17 cellular contexts compared by ENCODE assay signal in the genomic region with DNA sequence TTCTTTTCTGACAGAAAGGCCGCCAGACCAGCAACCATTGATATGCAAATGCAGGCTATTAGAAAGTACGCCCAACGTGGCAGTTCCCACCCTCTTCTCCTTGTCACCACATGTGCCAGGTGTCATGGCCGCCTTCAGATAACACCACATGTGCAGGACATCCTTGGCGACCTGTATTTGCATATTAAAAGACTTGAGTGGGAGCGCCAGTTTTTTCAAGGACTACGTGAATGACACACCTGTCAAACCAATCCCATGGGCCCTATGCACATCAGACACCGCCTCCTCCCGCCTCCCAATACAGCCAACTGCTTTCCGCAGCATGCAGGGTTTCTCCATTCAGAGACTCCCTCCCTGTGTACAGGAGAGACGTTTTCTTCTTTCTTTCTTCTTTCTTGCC.
DNase-seq lines count a peak whose midpoint lies in the region; ATAC-seq and TF ChIP-seq lines count a peak whose summit lies in the region.
"Had no signal": no experiment of that assay in that cellular context is flagged by ENCODE, and none has a peak within 500 bp of the region (broad histone marks: within the 10 kb centered on the region; RNA-seq: fewer than 3 reads in every experiment).

No MANE protein-coding gene starts in this region.

- 0 out of 2 replicates have a peak, but pooled peaks cover 5% of the 10 kb centered on the region for H3K9me2 ChIP-seq in PC-3 (replicated peaks; ENCODE audit: low read length)

- H4K20me1 ChIP-seq in PC-3 (ENCODE audit: low read length), result no peaks in the 10 kb centered on the region

- H3K9me3 ChIP-seq in PC-3 (ENCODE audit: low read length) (peaks cover 4% of the 10 kb centered on the region; the same call in 1 of the 2 replicates), iPS DF 6.9 (ENCODE audit: control insufficient read depth, insufficient read depth, low read length) (no peaks in the 10 kb centered on the region)
- H3K9me3 ChIP-seq in CD4-positive, alpha-beta T cell (ENCODE audit: control insufficient read depth, low read length), result no peaks in the 10 kb centered on the region

- H3F3A ChIP-seq in PC-3 (ENCODE audit: low read length, unreplicated experiment), result no peaks in the 10 kb centered on the region

- DNase-seq in NCI-H526 (lab: John Stamatoyannopoulos, UW) (peak; percentile 2), NCI-H526 treated with DMSO at 0.1 percent for 48 hours (lab: John Stamatoyannopoulos, UW) (no peak), H7 (peak; percentile 1), PC-3 (no peak), iPS DF 6.9 (ENCODE audit: low read depth, low spot score) (peak; percentile 7), left lobe of liver (ENCODE audit: low spot score) (no peak)
- no peak for DNase-seq in CD4-positive, alpha-beta T cell
- DNase-seq: CD4-positive, alpha-beta memory T cell; DMS79 treated with DMSO at 0.1 percent for 48 hours; NCI-H1105; NCI-H187; NCI-H510A treated with DMSO at 0.1 percent for 48 hours; NK-92 treated with Interleukin-12 subunit alpha and Interleukin-12 subunit beta, amount 100 ng/mL, for 24 hours; SHP77 had no signal

- H3K4me3 Mint-ChIP-seq in CD4-positive, alpha-beta T cell, result no peak overlapping the region
- H3K4me3 Mint-ChIP-seq: CD4-positive, alpha-beta memory T cell had no signal

- no CpG with 5 or more reads among the region's 11 CpGs for WGBS in iPS DF 6.9 (ENCODE audit: insufficient coverage, insufficient read length)

- no peak overlapping the region for H3K4me2 ChIP-seq in PC-3 (ENCODE audit: low read length)

- H3K4me3 ChIP-seq in H7 (ENCODE audit: insufficient read depth, low read depth, low read length), result no peak overlapping the region
- no peak overlapping the region for H3K4me3 ChIP-seq in PC-3 (ENCODE audit: low read length)
- H3K4me3 ChIP-seq in iPS DF 6.9 (ENCODE audit: low read length), result no peak overlapping the region
- H3K4me3 ChIP-seq: SK-N-MC had no signal

- no peak overlapping the region for H3K27ac Mint-ChIP-seq in CD4-positive, alpha-beta T cell
- H3K27ac Mint-ChIP-seq: CD4-positive, alpha-beta memory T cell had no signal

- POLR2A ChIA-PET in PC-3 (lab: Charles Lee; ENCODE audit: unreplicated experiment), result no interaction called here
- POLR2A ChIA-PET in CD4-positive, alpha-beta T cell (lab: Charles Lee), result no interaction called here

- TF ChIP-seq CTCF in PC-3 (conservative IDR thresholded peaks at IDR 0.05; ENCODE audit: low read depth, low read length), result no peak
- no peak for TF ChIP-seq CTCF in CD4-positive, alpha-beta T cell (IDR thresholded peaks at IDR 0.05)

- H3K27me3 Mint-ChIP-seq in CD4-positive, alpha-beta T cell, result no peaks in the 10 kb centered on the region

- CTCF ChIA-PET in PC-3 (lab: Charles Lee), result interaction anchor here (0.6 to 0.7 kb wide), 2 partner anchors 295 to 318 kb away, joined by 3 read pairs; no protein-coding TSS in a partner anchor
- CTCF ChIA-PET in CD4-positive, alpha-beta T cell (lab: Charles Lee), result no interaction called here

- no peak for ATAC-seq in PC-3
- ATAC-seq in GM19452 (IDR thresholded peaks at IDR 0.05; ENCODE audit: unreplicated experiment), result no peak
- ATAC-seq in left lobe of liver, result no peak
- ATAC-seq in CD4-positive, alpha-beta T cell (ENCODE audit: poor library complexity), result no peak
- ATAC-seq: HCT116 had no signal

- no peaks in the 10 kb centered on the region for H3K27me3 ChIP-seq in H7 (ENCODE audit: control insufficient read depth, insufficient read depth, low read length)
- no peaks in the 10 kb centered on the region for H3K27me3 ChIP-seq in PC-3 (ENCODE audit: low read length)
- H3K27me3 ChIP-seq in iPS DF 6.9 (ENCODE audit: control insufficient read depth, insufficient read depth, low read length), result no peaks in the 10 kb centered on the region
- peaks cover 6% of the 10 kb centered on the region for H3K27me3 ChIP-seq in CD4-positive, alpha-beta T cell (ENCODE audit: control insufficient read depth, insufficient read depth, low read length)

- no peaks in the 10 kb centered on the region for H3K4me1 Mint-ChIP-seq in CD4-positive, alpha-beta T cell (ENCODE audit: low read depth)
- H3K4me1 Mint-ChIP-seq: CD4-positive, alpha-beta memory T cell had no signal

- H3K9ac ChIP-seq in PC-3 (ENCODE audit: low read length), result no peak overlapping the region

- H3K36me3 ChIP-seq in H7 (replicated peaks; ENCODE audit: control insufficient read depth, insufficient read depth, low read length), result no peaks in the 10 kb centered on the region
- H3K36me3 ChIP-seq in PC-3 (ENCODE audit: low read depth, low read length), result no peaks in the 10 kb centered on the region
- no peaks in the 10 kb centered on the region for H3K36me3 ChIP-seq in iPS DF 6.9 (ENCODE audit: control insufficient read depth, insufficient read depth, low read length)

- peaks cover 8% of the 10 kb centered on the region for H3K9me3 Mint-ChIP-seq in CD4-positive, alpha-beta T cell

- H3K27ac ChIP-seq in PC-3 (ENCODE audit: low read length) (no peak overlapping the region), iPS DF 6.9 (ENCODE audit: low read length) (no peak overlapping the region)
- H3K27ac ChIP-seq in CD4-positive, alpha-beta T cell (ENCODE audit: low read depth, low read length), result no peak overlapping the region
- H3K27ac ChIP-seq: SK-N-MC had no signal

- H2AFZ ChIP-seq in PC-3 (ENCODE audit: low read length), result 0 out of 2 replicates have a peak overlapping the region, but pooled peaks have one; percentile 13

- BruUV-seq in PC-3 (replicated peaks; lab: Mats Ljungman, UMichigan), result no TSS peak

- intact Hi-C loops in PC-3 (cut with micrococcal nuclease), result no loop called here
- intact Hi-C loops in CD4-positive, alpha-beta T cell (cut with DNase I, micrococcal nuclease), result no loop called here

- H3K36me3 Mint-ChIP-seq in CD4-positive, alpha-beta T cell (ENCODE audit: low read depth), result no peaks in the 10 kb centered on the region
- H3K36me3 Mint-ChIP-seq: CD4-positive, alpha-beta memory T cell had no signal

- no peaks in the 10 kb centered on the region for H3K79me2 ChIP-seq in PC-3 (ENCODE audit: low read length)

- H3K4me1 ChIP-seq in PC-3 (ENCODE audit: insufficient read depth, low read length) (no peaks in the 10 kb centered on the region), iPS DF 6.9 (ENCODE audit: control insufficient read depth, insufficient read depth, low read length) (0 out of 2 replicates have a peak, but pooled peaks cover 3% of the 10 kb centered on the region)

Comparison
In these comparisons a context has a peak if more than half of its experiments do, and no peak if none do; other contexts are left out.
1. DNase-seq: peak in NCI-H526 (2 of 2), H7 (single experiment) and iPS DF 6.9 (single experiment); none in NCI-H526 treated with DMSO at 0.1 percent for 48 hours (single experiment), PC-3 (single experiment), left lobe of liver (single experiment) and CD4-positive, alpha-beta T cell (0 of 10).